Comparison of ENCODE assay signal across 3 cellular contexts in the genomic region with DNA sequence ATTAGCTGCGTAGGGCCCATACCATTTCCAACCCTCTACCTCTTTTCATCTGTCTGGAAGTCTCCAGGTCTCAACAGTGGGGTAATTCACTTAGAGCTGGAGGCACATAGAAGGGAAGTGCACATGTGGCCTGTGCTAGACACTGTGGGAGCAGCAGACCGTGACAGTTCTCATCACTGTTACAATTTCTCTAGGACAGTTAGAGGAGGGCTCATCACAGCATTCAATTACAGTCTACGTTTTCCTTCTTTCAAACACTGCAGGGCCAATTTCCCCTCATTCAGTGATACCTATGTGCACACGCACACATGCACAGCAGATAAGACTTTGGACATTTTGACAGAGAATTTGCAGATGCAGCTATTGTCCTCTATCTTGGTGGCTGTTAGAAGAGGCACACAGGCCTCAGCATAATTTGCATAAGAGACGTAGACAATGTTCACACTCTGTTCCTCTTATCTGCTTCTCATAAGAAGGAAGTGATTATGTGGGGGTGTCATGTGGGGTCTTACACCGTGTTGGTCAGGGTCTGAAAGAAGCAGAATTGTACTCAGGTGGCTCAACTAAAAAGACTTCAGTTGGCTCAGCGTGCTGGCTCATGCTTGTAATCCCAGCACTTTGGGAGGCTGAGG.
TF ChIP-seq lines count a peak whose summit lies in the region.

No MANE protein-coding gene starts in this region.

TF ChIP-seq in H1, 55 proteins besides CTCF, POLR2A, EP300 and RAD21 (continues in another document):
- no peak for TF ChIP-seq USF2 (IDR thresholded peaks at IDR 0.05; ENCODE audit: low read length)
- TF ChIP-seq BCL11A (IDR thresholded peaks at IDR 0.05; ENCODE audit: low read depth in 2 of 2, low read length in 2 of 2), result no peak
- no peak for TF ChIP-seq EZH2 (IDR thresholded peaks at IDR 0.05; ENCODE audit: low read depth, low read length, severe bottlenecking)
- TF ChIP-seq JUN (IDR thresholded peaks at IDR 0.05; ENCODE audit: low read depth, low read length), result no peak
- no peak for TF ChIP-seq TAF7 (optimal IDR thresholded peaks at IDR 0.05; ENCODE audit: borderline replicate concordance, low read depth, low read length)

TF ChIP-seq in GM23338, 12 proteins besides CTCF, POLR2A, EP300 and RAD21:
- no peak for TF ChIP-seq CREB1 (CRISPR knock-in tag; IDR thresholded peaks at IDR 0.05; ENCODE audit: low read depth)
- no peak for TF ChIP-seq ZNF331 (CRISPR knock-in tag; IDR thresholded peaks at IDR 0.05; ENCODE audit: low read depth)
- no peak for TF ChIP-seq STAT1 (IDR thresholded peaks at IDR 0.05; ENCODE audit: unreplicated experiment)
- TF ChIP-seq, protein P1, sequence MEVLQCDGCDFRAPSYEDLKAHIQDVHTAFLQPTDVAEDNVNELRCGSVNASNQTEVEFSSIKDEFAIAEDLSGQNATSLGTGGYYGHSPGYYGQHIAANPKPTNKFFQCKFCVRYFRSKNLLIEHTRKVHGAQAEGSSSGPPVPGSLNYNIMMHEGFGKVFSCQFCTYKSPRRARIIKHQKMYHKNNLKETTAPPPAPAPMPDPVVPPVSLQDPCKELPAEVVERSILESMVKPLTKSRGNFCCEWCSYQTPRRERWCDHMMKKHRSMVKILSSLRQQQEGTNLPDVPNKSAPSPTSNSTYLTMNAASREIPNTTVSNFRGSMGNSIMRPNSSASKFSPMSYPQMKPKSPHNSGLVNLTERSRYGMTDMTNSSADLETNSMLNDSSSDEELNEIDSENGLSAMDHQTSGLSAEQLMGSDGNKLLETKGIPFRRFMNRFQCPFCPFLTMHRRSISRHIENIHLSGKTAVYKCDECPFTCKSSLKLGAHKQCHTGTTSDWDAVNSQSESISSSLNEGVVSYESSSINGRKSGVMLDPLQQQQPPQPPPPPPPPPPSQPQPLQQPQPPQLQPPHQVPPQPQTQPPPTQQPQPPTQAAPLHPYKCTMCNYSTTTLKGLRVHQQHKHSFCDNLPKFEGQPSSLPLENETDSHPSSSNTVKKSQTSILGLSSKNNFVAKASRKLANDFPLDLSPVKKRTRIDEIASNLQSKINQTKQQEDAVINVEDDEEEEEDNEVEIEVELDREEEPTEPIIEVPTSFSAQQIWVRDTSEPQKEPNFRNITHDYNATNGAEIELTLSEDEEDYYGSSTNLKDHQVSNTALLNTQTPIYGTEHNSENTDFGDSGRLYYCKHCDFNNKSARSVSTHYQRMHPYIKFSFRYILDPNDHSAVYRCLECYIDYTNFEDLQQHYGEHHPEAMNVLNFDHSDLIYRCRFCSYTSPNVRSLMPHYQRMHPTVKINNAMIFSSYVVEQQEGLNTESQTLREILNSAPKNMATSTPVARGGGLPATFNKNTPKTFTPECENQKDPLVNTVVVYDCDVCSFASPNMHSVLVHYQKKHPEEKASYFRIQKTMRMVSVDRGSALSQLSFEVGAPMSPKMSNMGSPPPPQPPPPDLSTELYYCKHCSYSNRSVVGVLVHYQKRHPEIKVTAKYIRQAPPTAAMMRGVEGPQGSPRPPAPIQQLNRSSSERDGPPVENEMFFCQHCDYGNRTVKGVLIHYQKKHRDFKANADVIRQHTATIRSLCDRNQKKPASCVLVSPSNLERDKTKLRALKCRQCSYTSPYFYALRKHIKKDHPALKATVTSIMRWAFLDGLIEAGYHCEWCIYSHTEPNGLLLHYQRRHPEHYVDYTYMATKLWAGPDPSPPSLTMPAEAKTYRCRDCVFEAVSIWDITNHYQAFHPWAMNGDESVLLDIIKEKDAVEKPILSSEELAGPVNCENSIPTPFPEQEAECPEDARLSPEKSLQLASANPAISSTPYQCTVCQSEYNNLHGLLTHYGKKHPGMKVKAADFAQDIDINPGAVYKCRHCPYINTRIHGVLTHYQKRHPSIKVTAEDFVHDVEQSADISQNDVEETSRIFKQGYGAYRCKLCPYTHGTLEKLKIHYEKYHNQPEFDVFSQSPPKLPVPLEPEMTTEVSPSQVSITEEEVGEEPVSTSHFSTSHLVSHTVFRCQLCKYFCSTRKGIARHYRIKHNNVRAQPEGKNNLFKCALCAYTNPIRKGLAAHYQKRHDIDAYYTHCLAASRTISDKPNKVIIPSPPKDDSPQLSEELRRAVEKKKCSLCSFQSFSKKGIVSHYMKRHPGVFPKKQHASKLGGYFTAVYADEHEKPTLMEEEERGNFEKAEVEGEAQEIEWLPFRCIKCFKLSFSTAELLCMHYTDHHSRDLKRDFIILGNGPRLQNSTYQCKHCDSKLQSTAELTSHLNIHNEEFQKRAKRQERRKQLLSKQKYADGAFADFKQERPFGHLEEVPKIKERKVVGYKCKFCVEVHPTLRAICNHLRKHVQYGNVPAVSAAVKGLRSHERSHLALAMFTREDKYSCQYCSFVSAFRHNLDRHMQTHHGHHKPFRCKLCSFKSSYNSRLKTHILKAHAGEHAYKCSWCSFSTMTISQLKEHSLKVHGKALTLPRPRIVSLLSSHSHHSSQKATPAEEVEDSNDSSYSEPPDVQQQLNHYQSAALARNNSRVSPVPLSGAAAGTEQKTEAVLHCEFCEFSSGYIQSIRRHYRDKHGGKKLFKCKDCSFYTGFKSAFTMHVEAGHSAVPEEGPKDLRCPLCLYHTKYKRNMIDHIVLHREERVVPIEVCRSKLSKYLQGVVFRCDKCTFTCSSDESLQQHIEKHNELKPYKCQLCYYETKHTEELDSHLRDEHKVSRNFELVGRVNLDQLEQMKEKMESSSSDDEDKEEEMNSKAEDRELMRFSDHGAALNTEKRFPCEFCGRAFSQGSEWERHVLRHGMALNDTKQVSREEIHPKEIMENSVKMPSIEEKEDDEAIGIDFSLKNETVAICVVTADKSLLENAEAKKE (CRISPR knock-in tag; IDR thresholded peaks at IDR 0.05), result no peak
- TF ChIP-seq, protein P2, sequence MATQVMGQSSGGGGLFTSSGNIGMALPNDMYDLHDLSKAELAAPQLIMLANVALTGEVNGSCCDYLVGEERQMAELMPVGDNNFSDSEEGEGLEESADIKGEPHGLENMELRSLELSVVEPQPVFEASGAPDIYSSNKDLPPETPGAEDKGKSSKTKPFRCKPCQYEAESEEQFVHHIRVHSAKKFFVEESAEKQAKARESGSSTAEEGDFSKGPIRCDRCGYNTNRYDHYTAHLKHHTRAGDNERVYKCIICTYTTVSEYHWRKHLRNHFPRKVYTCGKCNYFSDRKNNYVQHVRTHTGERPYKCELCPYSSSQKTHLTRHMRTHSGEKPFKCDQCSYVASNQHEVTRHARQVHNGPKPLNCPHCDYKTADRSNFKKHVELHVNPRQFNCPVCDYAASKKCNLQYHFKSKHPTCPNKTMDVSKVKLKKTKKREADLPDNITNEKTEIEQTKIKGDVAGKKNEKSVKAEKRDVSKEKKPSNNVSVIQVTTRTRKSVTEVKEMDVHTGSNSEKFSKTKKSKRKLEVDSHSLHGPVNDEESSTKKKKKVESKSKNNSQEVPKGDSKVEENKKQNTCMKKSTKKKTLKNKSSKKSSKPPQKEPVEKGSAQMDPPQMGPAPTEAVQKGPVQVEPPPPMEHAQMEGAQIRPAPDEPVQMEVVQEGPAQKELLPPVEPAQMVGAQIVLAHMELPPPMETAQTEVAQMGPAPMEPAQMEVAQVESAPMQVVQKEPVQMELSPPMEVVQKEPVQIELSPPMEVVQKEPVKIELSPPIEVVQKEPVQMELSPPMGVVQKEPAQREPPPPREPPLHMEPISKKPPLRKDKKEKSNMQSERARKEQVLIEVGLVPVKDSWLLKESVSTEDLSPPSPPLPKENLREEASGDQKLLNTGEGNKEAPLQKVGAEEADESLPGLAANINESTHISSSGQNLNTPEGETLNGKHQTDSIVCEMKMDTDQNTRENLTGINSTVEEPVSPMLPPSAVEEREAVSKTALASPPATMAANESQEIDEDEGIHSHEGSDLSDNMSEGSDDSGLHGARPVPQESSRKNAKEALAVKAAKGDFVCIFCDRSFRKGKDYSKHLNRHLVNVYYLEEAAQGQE (IDR thresholded peaks at IDR 0.05; ENCODE audit: unreplicated experiment), result no peak
- no peak for TF ChIP-seq EZH2phosphoT487 (IDR thresholded peaks at IDR 0.05; ENCODE audit: unreplicated experiment)
- TF ChIP-seq JUNB (IDR thresholded peaks at IDR 0.05; ENCODE audit: unreplicated experiment), result no peak
- no peak for TF ChIP-seq POLR2AphosphoS5 (IDR thresholded peaks at IDR 0.05; ENCODE audit: low read depth)
- TF ChIP-seq EZH2 (IDR thresholded peaks at IDR 0.05; ENCODE audit: low read depth, unreplicated experiment), result no peak

TF ChIP-seq in HEK293T, 16 proteins besides CTCF, POLR2A, EP300 and RAD21:
- no peak for TF ChIP-seq ZNF384 (IDR thresholded peaks at IDR 0.05)
- TF ChIP-seq SP1 (IDR thresholded peaks at IDR 0.05), result no peak
- no peak for TF ChIP-seq SUZ12 (IDR thresholded peaks at IDR 0.05)
- no peak for TF ChIP-seq ELF4 (IDR thresholded peaks at IDR 0.05)
